Comparison of ENCODE assay signal across 17 cellular contexts in genomic region chr20:20796766-20797415, GRCh38.
DNase-seq lines count a peak whose midpoint lies in the region; ATAC-seq, FAIRE-seq and TF ChIP-seq lines count a peak whose summit lies in the region.
"Had no signal": no experiment of that assay in that cellular context is flagged by ENCODE, and none has a peak within 500 bp of the region (broad histone marks: within the 10 kb centered on the region; RNA-seq: fewer than 3 reads in every experiment).

No MANE protein-coding gene starts in this region.

- H3K36me3 Mint-ChIP-seq in nephron progenitor cell (ENCODE audit: low read depth), result no peaks in the 10 kb centered on the region

- TF ChIP-seq POLR2A in HepG2 (IDR thresholded peaks at IDR 0.05; ENCODE audit: insufficient read depth in 1 of 2, low read depth in 2 of 2, low read length in 2 of 2) (no peak), right lobe of liver (IDR thresholded peaks at IDR 0.05) (no peak), gastrocnemius medialis (IDR thresholded peaks at IDR 0.05) (no peak)

- ATAC-seq in HepG2 (peak; percentile 41; the same call in 2 of the 3 replicates), right lobe of liver (no peak), gastrocnemius medialis (no peak)
- ATAC-seq: A549 had no signal

- H3K27me3 Mint-ChIP-seq in nephron progenitor cell (ENCODE audit: low read depth, poor library complexity), result peaks cover 15% of the 10 kb centered on the region

- in situ Hi-C loops in HepG2 (cut with HindIII; ENCODE audit: extremely low pct_ligation_motif_present, low pct_unique_long_range_greater_than_20kb), result no loop called here
- in situ Hi-C loops in SK-MEL-5 (cut with HindIII; ENCODE audit: low pct_unique_long_range_greater_than_20kb, low sequenced_read_pairs), result no loop called here
- in situ Hi-C loops in gastrocnemius medialis (cut with MboI; ENCODE audit: low sequenced_read_pairs in 4 of 4), result no loop called here

- H3K27me3 ChIP-seq in HepG2 (ENCODE audit: control insufficient read depth in 1 of 2, insufficient read depth in 2 of 2, low read length in 2 of 2) (peaks cover 0 to 2% of the 10 kb centered on the region in 2 experiments; a peak in 1 of 5 replicates), right lobe of liver (no peaks in the 10 kb centered on the region), MM.1S (replicated peaks; ENCODE audit: insufficient read depth, low read length) (no peaks in the 10 kb centered on the region), gastrocnemius medialis (no peaks in the 10 kb centered on the region)

- no peak for TF ChIP-seq EP300 in HepG2 (IDR thresholded peaks at IDR 0.05; ENCODE audit: low read depth in 2 of 2, low read length in 2 of 2)
- no peak for TF ChIP-seq EP300 in HepG2 (CRISPR knock-in tag; IDR thresholded peaks at IDR 0.05; ENCODE audit: borderline replicate concordance)

- H2AFZ ChIP-seq in HepG2 (ENCODE audit: low read length), result no peak overlapping the region
- no peak overlapping the region for H2AFZ ChIP-seq in MM.1S (ENCODE audit: low read length)

- 63% methylated on average over 18 of the region's 18 CpGs for WGBS in HepG2 (ENCODE audit: low lambda C conversion rate)
- WGBS in right lobe of liver (ENCODE audit: insufficient coverage, low coverage, low lambda C conversion rate, missing lambda C conversion rate), result 93% methylated on average over 15 of the region's 18 CpGs

- intact Hi-C loops in HepG2 (cut with micrococcal nuclease; ENCODE audit: unreplicated experiment), result no loop called here
- intact Hi-C loops in right lobe of liver (cut with DNase I), result no loop called here
- intact Hi-C loops in gastrocnemius medialis (cut with DNase I; ENCODE audit: low total_unique reads), result no loop called here

- POLR2A ChIA-PET in HepG2 (lab: Yijun Ruan, JAX), result no interaction called here

- no peaks in the 10 kb centered on the region for H3K9me2 ChIP-seq in MM.1S (replicated peaks; ENCODE audit: insufficient read depth, low read length)

- H3K36me3 ChIP-seq in HepG2 (replicated peaks in 1 of 2; ENCODE audit: control insufficient read depth in 1 of 2, insufficient read depth in 2 of 2, low read length in 2 of 2) (no peaks in the 10 kb centered on the region), right lobe of liver (no peaks in the 10 kb centered on the region), MM.1S (replicated peaks; ENCODE audit: insufficient read depth, low read length) (no peaks in the 10 kb centered on the region), gastrocnemius medialis (no peaks in the 10 kb centered on the region)

- H3K27ac ChIP-seq in HepG2 (ENCODE audit: extremely low read length, insufficient read depth, low read length) (no peak overlapping the region), right lobe of liver (no peak overlapping the region), MM.1S (ENCODE audit: low read length) (no peak overlapping the region), gastrocnemius medialis (no peak overlapping the region)
- H3K27ac ChIP-seq: 22Rv1, A549, C4-2B had no signal

- peak overlapping the region; percentile 84 for H3K27ac Mint-ChIP-seq in nephron progenitor cell
- H3K27ac Mint-ChIP-seq: CD4-positive, alpha-beta T cell had no signal

- H3K4me3 ChIP-seq in HepG2 (replicated peaks in 1 of 3; ENCODE audit: insufficient read depth in 1 of 3, low read depth in 2 of 3, low read length in 3 of 3) (no peak overlapping the region), right lobe of liver (no peak overlapping the region), MM.1S (ENCODE audit: low read length) (no peak overlapping the region), gastrocnemius medialis (no peak overlapping the region)
- H3K4me3 ChIP-seq: A549 had no signal

- TF ChIP-seq CTCF in HepG2 (CRISPR knock-in tag; IDR thresholded peaks at IDR 0.05) (no peak), right lobe of liver (IDR thresholded peaks at IDR 0.05) (no peak), nephron progenitor cell (IDR thresholded peaks at IDR 0.05) (no peak), MM.1S (IDR thresholded peaks at IDR 0.05; ENCODE audit: low read length) (no peak), gastrocnemius medialis (IDR thresholded peaks at IDR 0.05 in 4 of 5, conservative IDR thresholded peaks at IDR 0.05 in 1 of 5) (no peak)

- DNase-seq in HepG2 (ENCODE audit: low spot score) (no peak), right lobe of liver (no peak), SK-MEL-5 (ENCODE audit: low read depth, low spot score) (peak; percentile 71), nephron progenitor cell (no peak), MM.1S (no peak), gastrocnemius medialis (no peak)
- no peak for DNase-seq in activated CD8-positive, alpha-beta memory T cell treated with anti-CD3 and anti-CD28 coated beads, Interleukin-2, amount 50 U/mL, for 4 hours
- DNase-seq: AML-193; CD4-positive, alpha-beta T cell; DMS153; DMS79; GF-D8; HCEC 1CT had no signal

- no peak for TF ChIP-seq RAD21 in HepG2 (CRISPR knock-in tag; IDR thresholded peaks at IDR 0.05)

- H3K79me2 ChIP-seq in HepG2 (ENCODE audit: insufficient read depth, low read length) (no peaks in the 10 kb centered on the region), MM.1S (ENCODE audit: low read length) (no peaks in the 10 kb centered on the region)

- CTCF ChIA-PET in HepG2 (lab: Yijun Ruan, JAX; ENCODE audit: low intra/inter-chr PET ratio, low total read pairs), result no interaction called here

- no peak overlapping the region for H3K9ac ChIP-seq in HepG2 (ENCODE audit: insufficient read depth, low read depth, low read length)
- no peak overlapping the region for H3K9ac ChIP-seq in MM.1S (ENCODE audit: low read length)

- no peaks in the 10 kb centered on the region for H3K9me3 ChIP-seq in HepG2 (ENCODE audit: low read length)
- H3K9me3 ChIP-seq in right lobe of liver, result no peaks in the 10 kb centered on the region
- no peaks in the 10 kb centered on the region for H3K9me3 ChIP-seq in MM.1S (replicated peaks; ENCODE audit: insufficient read depth, low read length)
- no peaks in the 10 kb centered on the region for H3K9me3 ChIP-seq in gastrocnemius medialis
- H3K9me3 ChIP-seq: A549 had no signal

- no peaks in the 10 kb centered on the region for H3K9me3 Mint-ChIP-seq in nephron progenitor cell
- H3K9me3 Mint-ChIP-seq: CD4-positive, alpha-beta T cell had no signal

- H4K20me1 ChIP-seq in HepG2 (ENCODE audit: insufficient read depth, low read length), result no peaks in the 10 kb centered on the region
- H4K20me1 ChIP-seq in MM.1S (ENCODE audit: insufficient read depth, low read length), result no peaks in the 10 kb centered on the region

- no peak overlapping the region for H3K4me2 ChIP-seq in HepG2 (ENCODE audit: low read depth, low read length)
- no peak overlapping the region for H3K4me2 ChIP-seq in MM.1S (ENCODE audit: low read depth, low read length)
- H3K4me2 ChIP-seq: A549 had no signal

- H3K4me3 Mint-ChIP-seq in nephron progenitor cell, result no peak overlapping the region
- H3K4me3 Mint-ChIP-seq: CD4-positive, alpha-beta T cell had no signal

- FAIRE-seq in HepG2 (lab: Jason Lieb, UNC), result no peak
- FAIRE-seq: A549, GM19239 had no signal

- no TSS peak for BruUV-seq in HepG2 (replicated peaks; lab: Mats Ljungman, UMichigan)

- H3K4me1 ChIP-seq in HepG2 (ENCODE audit: insufficient read depth, low read length) (peaks cover 6% of the 10 kb centered on the region; the same call in 1 of the 2 replicates), right lobe of liver (no peaks in the 10 kb centered on the region), MM.1S (ENCODE audit: low read length) (no peaks in the 10 kb centered on the region), gastrocnemius medialis (peaks cover 11 to 19% of the 10 kb centered on the region in 2 donors)
- H3K4me1 ChIP-seq: A549 had no signal

- peaks cover 19% of the 10 kb centered on the region for H3K4me1 Mint-ChIP-seq in nephron progenitor cell

- no peaks in the 10 kb centered on the region for H3F3A ChIP-seq in MM.1S (ENCODE audit: insufficient read depth, low read length)

TF ChIP-seq in HepG2, 621 proteins besides CTCF, POLR2A, EP300 and RAD21:
- TF ChIP-seq PHF21A (CRISPR knock-in tag; IDR thresholded peaks at IDR 0.05) (no peak), MTA1 (CRISPR knock-in tag; IDR thresholded peaks at IDR 0.05; ENCODE audit: borderline replicate concordance) (no peak)
